In the genomic region with DNA sequence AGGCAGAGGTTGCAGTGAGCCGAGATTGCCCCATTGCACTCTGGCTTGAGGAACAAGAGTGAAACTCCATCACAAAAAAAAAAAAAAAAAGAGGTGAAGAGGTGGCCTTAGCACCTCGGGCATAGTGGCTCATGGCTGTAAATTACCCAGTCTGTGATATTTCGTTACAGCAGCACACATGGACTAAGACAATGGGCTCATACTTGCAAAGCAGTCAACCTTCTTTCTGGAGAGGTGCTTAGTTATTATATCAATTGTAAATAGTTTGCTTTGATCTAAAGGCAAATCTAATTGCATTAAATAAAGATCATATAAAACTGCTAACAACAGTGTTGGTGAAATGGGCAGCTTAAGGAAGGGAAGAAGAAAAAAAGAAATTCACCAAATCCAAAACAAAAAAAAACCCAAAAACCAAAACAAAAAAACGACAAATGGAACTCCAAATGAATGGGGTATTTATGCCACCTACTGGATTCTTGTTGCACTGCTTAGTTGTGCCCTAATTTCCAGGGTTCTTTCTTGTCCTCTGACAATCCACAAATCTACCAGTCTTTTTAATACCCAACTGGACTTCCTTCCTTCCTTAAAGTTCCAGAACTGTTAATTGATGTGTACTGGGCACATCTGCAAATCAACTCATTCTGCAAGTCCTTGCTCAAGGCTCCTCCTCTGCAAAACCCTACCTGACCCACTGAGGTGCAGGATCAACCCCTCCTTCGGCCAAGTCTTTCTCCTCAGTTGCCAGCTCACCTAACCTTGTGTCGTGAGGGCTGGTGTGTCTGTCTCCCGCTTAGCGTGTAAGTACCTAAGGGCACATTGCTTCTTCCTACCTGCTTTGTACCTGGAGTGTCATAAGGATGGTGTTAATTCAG, we compare ENCODE assay signal across 2 cellular contexts.
TF ChIP-seq lines count a peak whose summit lies in the region.

No MANE protein-coding gene starts in this region.

TF ChIP-seq in GM23338, 12 proteins besides CTCF, POLR2A, EP300 and RAD21:
- TF ChIP-seq, protein P1, sequence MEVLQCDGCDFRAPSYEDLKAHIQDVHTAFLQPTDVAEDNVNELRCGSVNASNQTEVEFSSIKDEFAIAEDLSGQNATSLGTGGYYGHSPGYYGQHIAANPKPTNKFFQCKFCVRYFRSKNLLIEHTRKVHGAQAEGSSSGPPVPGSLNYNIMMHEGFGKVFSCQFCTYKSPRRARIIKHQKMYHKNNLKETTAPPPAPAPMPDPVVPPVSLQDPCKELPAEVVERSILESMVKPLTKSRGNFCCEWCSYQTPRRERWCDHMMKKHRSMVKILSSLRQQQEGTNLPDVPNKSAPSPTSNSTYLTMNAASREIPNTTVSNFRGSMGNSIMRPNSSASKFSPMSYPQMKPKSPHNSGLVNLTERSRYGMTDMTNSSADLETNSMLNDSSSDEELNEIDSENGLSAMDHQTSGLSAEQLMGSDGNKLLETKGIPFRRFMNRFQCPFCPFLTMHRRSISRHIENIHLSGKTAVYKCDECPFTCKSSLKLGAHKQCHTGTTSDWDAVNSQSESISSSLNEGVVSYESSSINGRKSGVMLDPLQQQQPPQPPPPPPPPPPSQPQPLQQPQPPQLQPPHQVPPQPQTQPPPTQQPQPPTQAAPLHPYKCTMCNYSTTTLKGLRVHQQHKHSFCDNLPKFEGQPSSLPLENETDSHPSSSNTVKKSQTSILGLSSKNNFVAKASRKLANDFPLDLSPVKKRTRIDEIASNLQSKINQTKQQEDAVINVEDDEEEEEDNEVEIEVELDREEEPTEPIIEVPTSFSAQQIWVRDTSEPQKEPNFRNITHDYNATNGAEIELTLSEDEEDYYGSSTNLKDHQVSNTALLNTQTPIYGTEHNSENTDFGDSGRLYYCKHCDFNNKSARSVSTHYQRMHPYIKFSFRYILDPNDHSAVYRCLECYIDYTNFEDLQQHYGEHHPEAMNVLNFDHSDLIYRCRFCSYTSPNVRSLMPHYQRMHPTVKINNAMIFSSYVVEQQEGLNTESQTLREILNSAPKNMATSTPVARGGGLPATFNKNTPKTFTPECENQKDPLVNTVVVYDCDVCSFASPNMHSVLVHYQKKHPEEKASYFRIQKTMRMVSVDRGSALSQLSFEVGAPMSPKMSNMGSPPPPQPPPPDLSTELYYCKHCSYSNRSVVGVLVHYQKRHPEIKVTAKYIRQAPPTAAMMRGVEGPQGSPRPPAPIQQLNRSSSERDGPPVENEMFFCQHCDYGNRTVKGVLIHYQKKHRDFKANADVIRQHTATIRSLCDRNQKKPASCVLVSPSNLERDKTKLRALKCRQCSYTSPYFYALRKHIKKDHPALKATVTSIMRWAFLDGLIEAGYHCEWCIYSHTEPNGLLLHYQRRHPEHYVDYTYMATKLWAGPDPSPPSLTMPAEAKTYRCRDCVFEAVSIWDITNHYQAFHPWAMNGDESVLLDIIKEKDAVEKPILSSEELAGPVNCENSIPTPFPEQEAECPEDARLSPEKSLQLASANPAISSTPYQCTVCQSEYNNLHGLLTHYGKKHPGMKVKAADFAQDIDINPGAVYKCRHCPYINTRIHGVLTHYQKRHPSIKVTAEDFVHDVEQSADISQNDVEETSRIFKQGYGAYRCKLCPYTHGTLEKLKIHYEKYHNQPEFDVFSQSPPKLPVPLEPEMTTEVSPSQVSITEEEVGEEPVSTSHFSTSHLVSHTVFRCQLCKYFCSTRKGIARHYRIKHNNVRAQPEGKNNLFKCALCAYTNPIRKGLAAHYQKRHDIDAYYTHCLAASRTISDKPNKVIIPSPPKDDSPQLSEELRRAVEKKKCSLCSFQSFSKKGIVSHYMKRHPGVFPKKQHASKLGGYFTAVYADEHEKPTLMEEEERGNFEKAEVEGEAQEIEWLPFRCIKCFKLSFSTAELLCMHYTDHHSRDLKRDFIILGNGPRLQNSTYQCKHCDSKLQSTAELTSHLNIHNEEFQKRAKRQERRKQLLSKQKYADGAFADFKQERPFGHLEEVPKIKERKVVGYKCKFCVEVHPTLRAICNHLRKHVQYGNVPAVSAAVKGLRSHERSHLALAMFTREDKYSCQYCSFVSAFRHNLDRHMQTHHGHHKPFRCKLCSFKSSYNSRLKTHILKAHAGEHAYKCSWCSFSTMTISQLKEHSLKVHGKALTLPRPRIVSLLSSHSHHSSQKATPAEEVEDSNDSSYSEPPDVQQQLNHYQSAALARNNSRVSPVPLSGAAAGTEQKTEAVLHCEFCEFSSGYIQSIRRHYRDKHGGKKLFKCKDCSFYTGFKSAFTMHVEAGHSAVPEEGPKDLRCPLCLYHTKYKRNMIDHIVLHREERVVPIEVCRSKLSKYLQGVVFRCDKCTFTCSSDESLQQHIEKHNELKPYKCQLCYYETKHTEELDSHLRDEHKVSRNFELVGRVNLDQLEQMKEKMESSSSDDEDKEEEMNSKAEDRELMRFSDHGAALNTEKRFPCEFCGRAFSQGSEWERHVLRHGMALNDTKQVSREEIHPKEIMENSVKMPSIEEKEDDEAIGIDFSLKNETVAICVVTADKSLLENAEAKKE (CRISPR knock-in tag; IDR thresholded peaks at IDR 0.05): no peak
- TF ChIP-seq EZH2 (IDR thresholded peaks at IDR 0.05; ENCODE audit: low read depth, unreplicated experiment): no peak

TF ChIP-seq in H1, 55 proteins besides CTCF, POLR2A, EP300 and RAD21 (continued from another document):
- TF ChIP-seq, protein P2, sequence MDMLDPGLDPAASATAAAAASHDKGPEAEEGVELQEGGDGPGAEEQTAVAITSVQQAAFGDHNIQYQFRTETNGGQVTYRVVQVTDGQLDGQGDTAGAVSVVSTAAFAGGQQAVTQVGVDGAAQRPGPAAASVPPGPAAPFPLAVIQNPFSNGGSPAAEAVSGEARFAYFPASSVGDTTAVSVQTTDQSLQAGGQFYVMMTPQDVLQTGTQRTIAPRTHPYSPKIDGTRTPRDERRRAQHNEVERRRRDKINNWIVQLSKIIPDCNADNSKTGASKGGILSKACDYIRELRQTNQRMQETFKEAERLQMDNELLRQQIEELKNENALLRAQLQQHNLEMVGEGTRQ (IDR thresholded peaks at IDR 0.05; ENCODE audit: low read length): no peak
- TF ChIP-seq, protein P3, sequence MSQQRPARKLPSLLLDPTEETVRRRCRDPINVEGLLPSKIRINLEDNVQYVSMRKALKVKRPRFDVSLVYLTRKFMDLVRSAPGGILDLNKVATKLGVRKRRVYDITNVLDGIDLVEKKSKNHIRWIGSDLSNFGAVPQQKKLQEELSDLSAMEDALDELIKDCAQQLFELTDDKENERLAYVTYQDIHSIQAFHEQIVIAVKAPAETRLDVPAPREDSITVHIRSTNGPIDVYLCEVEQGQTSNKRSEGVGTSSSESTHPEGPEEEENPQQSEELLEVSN (IDR thresholded peaks at IDR 0.05): no peak
- TF ChIP-seq BACH1 (IDR thresholded peaks at IDR 0.05; ENCODE audit: low read length): no peak
- no peak for TF ChIP-seq SRF (IDR thresholded peaks at IDR 0.05; ENCODE audit: low read depth, low read length)
- TF ChIP-seq SP1 (IDR thresholded peaks at IDR 0.05; ENCODE audit: low read depth, low read length): no peak
- TF ChIP-seq CHD1 (IDR thresholded peaks at IDR 0.05; ENCODE audit: low read depth, low read length): no peak
- TF ChIP-seq CBX5 (IDR thresholded peaks at IDR 0.05; ENCODE audit: low read depth, low read length): no peak
